ENCODE assay signal across 11 cellular contexts in the genomic region with DNA sequence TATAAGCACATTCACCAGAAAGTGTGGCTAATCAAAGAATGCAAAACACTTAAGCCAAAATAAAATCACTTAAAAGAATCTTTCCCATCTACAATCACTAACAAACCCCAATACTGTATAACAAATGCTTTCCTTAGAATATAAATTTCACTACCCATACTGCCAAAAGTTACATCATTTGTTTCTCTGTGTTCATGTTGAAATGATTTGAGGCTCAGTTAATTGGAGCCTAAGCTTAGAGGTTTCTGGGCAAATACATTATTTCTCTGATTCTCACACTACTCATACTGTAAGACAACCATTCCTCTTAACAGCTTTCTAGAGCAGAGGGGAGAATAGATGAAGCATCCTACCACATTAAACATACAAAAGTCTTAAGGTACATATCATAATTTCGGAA. TPM values are rescaled to one million over a fixed set of nuclear protein-coding genes. Genes with fewer than 3 reads are reported as not detected.
DNase-seq lines count a peak whose midpoint lies in the region; ATAC-seq and TF ChIP-seq lines count a peak whose summit lies in the region.
"Had no signal": no experiment of that assay in that cellular context is flagged by ENCODE, and none has a peak within 500 bp of the region (broad histone marks: within the 10 kb centered on the region; RNA-seq: fewer than 3 reads in every experiment).

No MANE protein-coding gene starts in this region.

- peaks cover 81% of the 10 kb centered on the region for H3K4me1 Mint-ChIP-seq in activated T-cell treated with anti-CD3 and anti-CD28 coated beads, Interleukin-2, amount 50 U/mL, for 72 hours (ENCODE audit: low read depth)
- peaks cover 62% of the 10 kb centered on the region for H3K4me1 Mint-ChIP-seq in stimulated activated memory B cell treated with anti-CD40 and anti-IgM and Interleukin-4, amounts not matched to agents 10 μg/mL and 1 μg/mL and 100 μg/mL, for 72 hours

- peaks cover 2 to 8% of the 10 kb centered on the region in 2 donors for H3K36me3 Mint-ChIP-seq in activated T-cell treated with anti-CD3 and anti-CD28 coated beads, Interleukin-2, amount 50 U/mL, for 72 hours (ENCODE audit: insufficient read depth in 2 of 2)
- peaks cover 16% of the 10 kb centered on the region for H3K36me3 Mint-ChIP-seq in stimulated activated memory B cell treated with anti-CD40 and anti-IgM and Interleukin-4, amounts not matched to agents 10 μg/mL and 1 μg/mL and 100 μg/mL, for 72 hours

- TF ChIP-seq POLR2A in tibial nerve (IDR thresholded peaks at IDR 0.05), result no peak

- H3K4me3 ChIP-seq in tibial nerve, result no peak overlapping the region

- no peak for TF ChIP-seq CTCF in tibial nerve (IDR thresholded peaks at IDR 0.05)

- no peaks in the 10 kb centered on the region for H3K9me3 ChIP-seq in tibial nerve

- H3K27me3 Mint-ChIP-seq in activated T-cell treated with anti-CD3 and anti-CD28 coated beads, Interleukin-2, amount 50 U/mL, for 72 hours (ENCODE audit: low read depth), result no peaks in the 10 kb centered on the region
- H3K27me3 Mint-ChIP-seq in stimulated activated memory B cell treated with anti-CD40 and anti-IgM and Interleukin-4, amounts not matched to agents 10 μg/mL and 1 μg/mL and 100 μg/mL, for 72 hours, result no peaks in the 10 kb centered on the region

- peaks cover 0 to 54% (median 9%) of the 10 kb centered on the region in 4 donors for H3K4me1 ChIP-seq in tibial nerve

- no peak for DNase-seq in activated T-cell treated with anti-CD3 and anti-CD28 coated beads, Interleukin-2, amount 50 U/mL, for 72 hours
- DNase-seq in activated T-cell treated with anti-CD3 and anti-CD28 coated beads, Interleukin-2, amount 50 U/mL, for 1 hour, result no peak
- peak; percentile 5 for DNase-seq in NAMALWA (ENCODE audit: low spot score)
- DNase-seq in cerebellar cortex (ENCODE audit: low spot score), result peak; percentile 20
- no peak for DNase-seq in ecto neural progenitor cell (ENCODE audit: low spot score)
- no peak for DNase-seq in T1000 (lab: John Stamatoyannopoulos, UW)
- DNase-seq in tibial nerve (ENCODE audit: low spot score in 2 of 2), result no peak
- DNase-seq: NCI-H1092; occipital lobe; stimulated activated CD4-positive, alpha-beta T cell treated with anti-CD3 and anti-CD28 coated beads, Interleukin-2, amount 100 ng/mL, for 24 hours had no signal

- H3K27me3 ChIP-seq in tibial nerve, result no peaks in the 10 kb centered on the region

- no peak for ATAC-seq in activated T-cell treated with anti-CD3 and anti-CD28 coated beads, Interleukin-2, amount 50 U/mL, for 72 hours (replicated peaks in 1 of 2)
- ATAC-seq in stimulated activated memory B cell treated with anti-CD40 and anti-IgM and Interleukin-4, amounts not matched to agents 10 μg/mL and 1 μg/mL and 100 μg/mL, for 72 hours, result no peak

- peak overlapping the region; percentile 90 for H3K27ac Mint-ChIP-seq in activated T-cell treated with anti-CD3 and anti-CD28 coated beads, Interleukin-2, amount 50 U/mL, for 72 hours
- peak overlapping the region; percentile 91 for H3K27ac Mint-ChIP-seq in stimulated activated memory B cell treated with anti-CD40 and anti-IgM and Interleukin-4, amounts not matched to agents 10 μg/mL and 1 μg/mL and 100 μg/mL, for 72 hours

- peak overlapping the region; percentile 87 to 89 for H3K4me3 Mint-ChIP-seq in activated T-cell treated with anti-CD3 and anti-CD28 coated beads, Interleukin-2, amount 50 U/mL, for 72 hours
- no peak overlapping the region for H3K4me3 Mint-ChIP-seq in stimulated activated memory B cell treated with anti-CD40 and anti-IgM and Interleukin-4, amounts not matched to agents 10 μg/mL and 1 μg/mL and 100 μg/mL, for 72 hours

- WGBS in tibial nerve, 2 donors, result 86 to 90% methylated on average over 1 of the region's 1 CpG

- H3K36me3 ChIP-seq in tibial nerve, result peaks cover 0 to 13% (median 0%) of the 10 kb centered on the region in 3 donors

- peak overlapping the region in 1 of 4 donors; percentile 91 for H3K27ac ChIP-seq in tibial nerve

- no peaks in the 10 kb centered on the region for H3K9me3 Mint-ChIP-seq in activated T-cell treated with anti-CD3 and anti-CD28 coated beads, Interleukin-2, amount 50 U/mL, for 72 hours
- H3K9me3 Mint-ChIP-seq in stimulated activated memory B cell treated with anti-CD40 and anti-IgM and Interleukin-4, amounts not matched to agents 10 μg/mL and 1 μg/mL and 100 μg/mL, for 72 hours, result no peaks in the 10 kb centered on the region

- TF ChIP-seq EP300 in tibial nerve (IDR thresholded peaks at IDR 0.05), result no peak

RNA-seq across cellular contexts. Expression of a gene that starts 2.1 kb away (rescaled TPM):
- total RNA-seq in activated T-cell treated with anti-CD3 and anti-CD28 coated beads, Interleukin-2, amount 50 U/mL, for 72 hours, result 10 to 100 TPM; 32.8 to 37.8 TPM
- 10 to 100 TPM; 24.9 to 27.0 (median 26.8) TPM for total RNA-seq in tibial nerve

Comparison
In these comparisons a context has a peak if more than half of its experiments do, and no peak if none do; other contexts are left out.
1. DNase-seq: peak in NAMALWA (single experiment) and cerebellar cortex (single experiment); none in activated T-cell treated with anti-CD3 and anti-CD28 coated beads, Interleukin-2, amount 50 U/mL, for 72 hours (0 of 2), activated T-cell treated with anti-CD3 and anti-CD28 coated beads, Interleukin-2, amount 50 U/mL, for 1 hour (single experiment), ecto neural progenitor cell (single experiment), T1000 (single experiment) and tibial nerve (0 of 2).